Comparison of ENCODE assay signal across 8 cellular contexts in genomic region chr12:31728289-31728916, GRCh38. TPM values are rescaled to one million over a fixed set of nuclear protein-coding genes. Genes with fewer than 3 reads are reported as not detected.
A peak's percentile ranks its signal among the peaks of the same experiment; 100 is the strongest.
DNase-seq lines count a peak whose midpoint lies in the region; ATAC-seq and TF ChIP-seq lines count a peak whose summit lies in the region.

No MANE protein-coding gene starts in this region.

- peak overlapping the region; percentile 87 to 96 (median 92) for H3K9ac ChIP-seq in subcutaneous abdominal adipose tissue (ENCODE audit: low read length in 5 of 5)

- DNase-seq in DMS114 treated with DMSO at 0.1 percent for 48 hours (lab: John Stamatoyannopoulos, UW; ENCODE audit: unreplicated experiment) (peak; percentile 57), medulla oblongata (ENCODE audit: extremely low spot score) (peak; percentile 57), NCI-H774 (lab: John Stamatoyannopoulos, UW) (no peak)

- peak overlapping the region; percentile 96 for H3K27ac ChIP-seq in cingulate gyrus (ENCODE audit: low read depth, low read length)
- peak overlapping the region; percentile 97 for H3K27ac ChIP-seq in subcutaneous abdominal adipose tissue (ENCODE audit: low read depth, low read length)

- peaks cover 0 to 11% (median 0%) of the 10 kb centered on the region in 5 donors for H3K9me3 ChIP-seq in subcutaneous abdominal adipose tissue (ENCODE audit: control insufficient read depth in 5 of 5, low read length in 5 of 5)

- peaks cover 6 to 38% (median 19%) of the 10 kb centered on the region in 5 donors for H3K4me1 ChIP-seq in subcutaneous abdominal adipose tissue (ENCODE audit: control insufficient read depth in 5 of 5, insufficient read depth in 5 of 5, low read length in 5 of 5)

- H3K36me3 ChIP-seq in subcutaneous abdominal adipose tissue (ENCODE audit: control insufficient read depth in 5 of 5, insufficient read depth in 5 of 5, low read length in 5 of 5) = no peaks in the 10 kb centered on the region

- peak; percentile 9 for ATAC-seq in GM21723 (IDR thresholded peaks at IDR 0.05; ENCODE audit: unreplicated experiment)
- ATAC-seq in HG02970 (IDR thresholded peaks at IDR 0.05; ENCODE audit: low FRiP score, unreplicated experiment) = no peak

- H3K27me3 ChIP-seq in subcutaneous abdominal adipose tissue (ENCODE audit: control insufficient read depth in 5 of 5, insufficient read depth in 4 of 5, low read length in 5 of 5) = no peaks in the 10 kb centered on the region

- peak overlapping the region; percentile 85 to 95 (median 91) for H3K4me3 ChIP-seq in subcutaneous abdominal adipose tissue (ENCODE audit: low read depth in 1 of 5, low read length in 5 of 5)

TF ChIP-seq in PFSK-1, 5 proteins besides CTCF, POLR2A, EP300 and RAD21:
- no peak for TF ChIP-seq FOXP2 (optimal IDR thresholded peaks at IDR 0.05; ENCODE audit: borderline replicate concordance, extremely low read depth, extremely low read length, insufficient read depth)
- TF ChIP-seq SIN3A (IDR thresholded peaks at IDR 0.05; ENCODE audit: borderline replicate concordance, insufficient read depth, low read length) = 0 out of 2 replicates have a peak, but pooled peaks have one; percentile 8

RNA-seq across cellular contexts. Expression of gene AMN1, which starts 0.4 kb away (rescaled TPM):
- 2.2 TPM for polyA plus RNA-seq in PFSK-1 (2012; ENCODE audit: insufficient read length, low read depth)
